ENCODE assay signal across 9 cellular contexts in the genomic region with DNA sequence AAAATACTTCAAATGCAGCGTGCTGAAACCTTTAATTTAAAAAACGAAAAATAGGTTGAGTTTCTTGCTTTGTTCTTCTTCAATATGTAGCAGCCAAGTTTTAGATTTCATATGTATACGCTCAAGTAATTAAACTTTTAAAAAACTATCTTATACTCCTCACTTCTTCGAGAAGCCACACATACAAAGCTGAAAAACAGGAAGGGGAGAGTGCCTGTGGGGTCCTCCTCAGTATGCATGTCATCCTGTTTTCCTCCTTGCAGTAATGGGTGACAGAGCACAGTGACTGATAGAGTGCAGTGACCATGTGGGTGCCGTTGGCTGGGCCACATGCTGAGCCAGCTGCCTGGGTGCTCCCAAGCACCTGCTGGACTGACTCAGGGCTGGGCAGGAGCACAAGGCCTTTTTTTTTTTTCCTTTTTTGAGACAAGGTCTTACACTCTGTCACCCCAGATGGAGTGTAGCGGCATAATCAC. TPM values are rescaled to one million over a fixed set of nuclear protein-coding genes. Genes with fewer than 3 reads are reported as not detected.
DNase-seq lines count a peak whose midpoint lies in the region; ATAC-seq and TF ChIP-seq lines count a peak whose summit lies in the region.
"Had no signal": no experiment of that assay in that cellular context is flagged by ENCODE, and none has a peak within 500 bp of the region (broad histone marks: within the 10 kb centered on the region; RNA-seq: fewer than 3 reads in every experiment).

No MANE protein-coding gene starts in this region.

- peaks cover 11% of the 10 kb centered on the region for H3K79me2 ChIP-seq in mammary epithelial cell (ENCODE audit: insufficient read depth, low read length)

- WGBS in mammary epithelial cell (ENCODE audit: low coverage, missing lambda C conversion rate) = 88% methylated on average over 4 of the region's 6 CpGs

- H3K4me3 ChIP-seq in mammary epithelial cell (replicated peaks in 1 of 3; ENCODE audit: insufficient read depth in 1 of 3, low read depth in 2 of 3, low read length in 3 of 3) (no peak overlapping the region), H7 (ENCODE audit: insufficient read depth, low read depth, low read length) (no peak overlapping the region)

- no peaks in the 10 kb centered on the region for H4K20me1 ChIP-seq in mammary epithelial cell (ENCODE audit: insufficient read depth, low read length)

- no peak overlapping the region for H3K27ac ChIP-seq in mammary epithelial cell (ENCODE audit: insufficient read depth, low read depth, low read length)
- H3K27ac ChIP-seq: HL-60 had no signal

- peaks cover 11% of the 10 kb centered on the region for H3K4me1 ChIP-seq in mammary epithelial cell (ENCODE audit: insufficient read depth, low read length)

- in situ Hi-C loops in mammary epithelial cell (cut with MboI; ENCODE audit: low sequenced_read_pairs in 2 of 2) = no loop called here

- ATAC-seq in HG03354 (IDR thresholded peaks at IDR 0.05; ENCODE audit: poor library complexity, severe bottlenecking, unreplicated experiment) = peak; percentile 59
- no peak for ATAC-seq in HG03565 (IDR thresholded peaks at IDR 0.05; ENCODE audit: unreplicated experiment)

- CTCF ChIA-PET in mammary epithelial cell (lab: Charles Lee; ENCODE audit: low non-redundant PET) = no interaction called here

- H3K36me3 ChIP-seq in mammary epithelial cell (ENCODE audit: insufficient read depth, low read length) (peaks cover 8% of the 10 kb centered on the region), H7 (replicated peaks; ENCODE audit: control insufficient read depth, insufficient read depth, low read length) (peaks cover 3% of the 10 kb centered on the region; the same call in 1 of the 2 replicates)

- no peak overlapping the region for H2AFZ ChIP-seq in mammary epithelial cell (ENCODE audit: low read depth, low read length)

- H3K4me2 ChIP-seq in mammary epithelial cell (ENCODE audit: insufficient read depth, low read depth, low read length) = no peak overlapping the region

- intact Hi-C loops in activated T-helper 1 cell treated with anti-CD3 and anti-CD28 coated beads, Interleukin-12 subunit alpha, Interleukin-12 subunit beta, Interleukin-2, Interleukin-4 antibody, amounts not matched to agents 30 ng/mL and 10 ng/mL and 1 ng/mL, durations not matched to agents 14 hours and 24 hours and 36 hours (cut with micrococcal nuclease) = loop anchor here (1.0 to 5.0 kb wide), 5 partner anchors 14 to 54 kb away; no protein-coding TSS in a partner anchor
- intact Hi-C loops in mammary epithelial cell (cut with micrococcal nuclease) = no loop called here

- peak; percentile 8 for TF ChIP-seq POLR2A in GM19099 (IDR thresholded peaks at IDR 0.05; ENCODE audit: extremely low read depth, insufficient read length, low read depth)

- BruUV-seq in mammary epithelial cell (replicated peaks; lab: Mats Ljungman, UMichigan) = no TSS peak

- H3K4me1 Mint-ChIP-seq in activated T-helper 1 cell treated with anti-CD3 and anti-CD28 coated beads, Interleukin-12 subunit alpha, Interleukin-12 subunit beta, Interleukin-2, Interleukin-4 antibody, amounts not matched to agents 30 ng/mL and 10 ng/mL and 1 ng/mL, durations not matched to agents 14 hours and 24 hours and 36 hours (ENCODE audit: low read depth) = peaks cover 74% of the 10 kb centered on the region

- peak overlapping the region; percentile 91 for H3K27ac Mint-ChIP-seq in activated T-helper 1 cell treated with anti-CD3 and anti-CD28 coated beads, Interleukin-12 subunit alpha, Interleukin-12 subunit beta, Interleukin-2, Interleukin-4 antibody, amounts not matched to agents 30 ng/mL and 10 ng/mL and 1 ng/mL, durations not matched to agents 14 hours and 24 hours and 36 hours

- no peak overlapping the region for H3K9ac ChIP-seq in mammary epithelial cell (ENCODE audit: insufficient read depth, low read length)

- H3K27me3 Mint-ChIP-seq in activated T-helper 1 cell treated with anti-CD3 and anti-CD28 coated beads, Interleukin-12 subunit alpha, Interleukin-12 subunit beta, Interleukin-2, Interleukin-4 antibody, amounts not matched to agents 30 ng/mL and 10 ng/mL and 1 ng/mL, durations not matched to agents 14 hours and 24 hours and 36 hours (ENCODE audit: insufficient read depth) = no peaks in the 10 kb centered on the region

- dilution Hi-C loops in mammary epithelial cell (cut with HindIII; ENCODE audit: low sequenced_read_pairs) = loop anchor here (5.0 kb wide), 1 partner anchor 49 kb away; no protein-coding TSS in a partner anchor

- peak; percentile 22 for DNase-seq in activated T-helper 1 cell treated with anti-CD3 and anti-CD28 coated beads, Interleukin-12 subunit alpha, Interleukin-12 subunit beta, Interleukin-2, Interleukin-4 antibody, amounts not matched to agents 30 ng/mL and 10 ng/mL and 1 ng/mL, durations not matched to agents 14 hours and 24 hours and 36 hours (ENCODE audit: low spot score)
- peak; percentile 40 for DNase-seq in renal cortical epithelial cell (ENCODE audit: low read depth)
- DNase-seq in DMS114 treated with DMSO at 0.1 percent for 48 hours (lab: John Stamatoyannopoulos, UW; ENCODE audit: unreplicated experiment) = no peak
- DNase-seq in mammary epithelial cell = no peak
- no peak for DNase-seq in H7

- H3K9me3 Mint-ChIP-seq in activated T-helper 1 cell treated with anti-CD3 and anti-CD28 coated beads, Interleukin-12 subunit alpha, Interleukin-12 subunit beta, Interleukin-2, Interleukin-4 antibody, amounts not matched to agents 30 ng/mL and 10 ng/mL and 1 ng/mL, durations not matched to agents 14 hours and 24 hours and 36 hours = no peaks in the 10 kb centered on the region

- peak overlapping the region; percentile 85 for H3K4me3 Mint-ChIP-seq in activated T-helper 1 cell treated with anti-CD3 and anti-CD28 coated beads, Interleukin-12 subunit alpha, Interleukin-12 subunit beta, Interleukin-2, Interleukin-4 antibody, amounts not matched to agents 30 ng/mL and 10 ng/mL and 1 ng/mL, durations not matched to agents 14 hours and 24 hours and 36 hours

- H3K36me3 Mint-ChIP-seq in activated T-helper 1 cell treated with anti-CD3 and anti-CD28 coated beads, Interleukin-12 subunit alpha, Interleukin-12 subunit beta, Interleukin-2, Interleukin-4 antibody, amounts not matched to agents 30 ng/mL and 10 ng/mL and 1 ng/mL, durations not matched to agents 14 hours and 24 hours and 36 hours (ENCODE audit: low read depth) = peaks cover 50% of the 10 kb centered on the region

- no peaks in the 10 kb centered on the region for H3K9me3 ChIP-seq in mammary epithelial cell (replicated peaks; ENCODE audit: insufficient read depth, low read length)

- no peaks in the 10 kb centered on the region for H3K27me3 ChIP-seq in mammary epithelial cell (ENCODE audit: insufficient read depth, low read length)
- no peaks in the 10 kb centered on the region for H3K27me3 ChIP-seq in H7 (ENCODE audit: control insufficient read depth, insufficient read depth, low read length)

- TF ChIP-seq CTCF in mammary epithelial cell (conservative IDR thresholded peaks at IDR 0.05 in 1 of 2, IDR thresholded peaks at IDR 0.05 in 1 of 2; ENCODE audit: extremely low read depth in 1 of 2, insufficient read depth in 1 of 2, low read depth in 1 of 2, low read length in 2 of 2) = no peak

RNA-seq across cellular contexts. Expression of gene UXS1, which starts 33.3 kb away (rescaled TPM):
- total RNA-seq in activated T-helper 1 cell treated with anti-CD3 and anti-CD28 coated beads, Interleukin-12 subunit alpha, Interleukin-12 subunit beta, Interleukin-2, Interleukin-4 antibody, amounts not matched to agents 30 ng/mL and 10 ng/mL and 1 ng/mL, durations not matched to agents 14 hours and 24 hours and 36 hours = 36.7 TPM in 2 replicates
- total RNA-seq in renal cortical epithelial cell = 73.8 and 141 TPM in 2 replicates
- total RNA-seq in mammary epithelial cell = 10 to 100 TPM; 43.8 to 65.3 TPM
- 66.7 TPM for polyA plus RNA-seq in mammary epithelial cell
- 38.4 TPM for polyA minus RNA-seq in mammary epithelial cell
- 20.9 and 27.3 TPM in 2 replicates for total RNA-seq in H7 (2014; rRNA removed; shearing (Covaris generic))

Comparison
In these comparisons a context has a peak if more than half of its experiments do, and no peak if none do; other contexts are left out.
1. DNase-seq: peak in activated T-helper 1 cell treated with anti-CD3 and anti-CD28 coated beads, Interleukin-12 subunit alpha, Interleukin-12 subunit beta, Interleukin-2, Interleukin-4 antibody, amounts not matched to agents 30 ng/mL and 10 ng/mL and 1 ng/mL, durations not matched to agents 14 hours and 24 hours and 36 hours (single experiment) and renal cortical epithelial cell (single experiment); none in DMS114 treated with DMSO at 0.1 percent for 48 hours (single experiment), mammary epithelial cell (single experiment) and H7 (single experiment).